ENCODE assay signal across 9 cellular contexts in the genomic region with DNA sequence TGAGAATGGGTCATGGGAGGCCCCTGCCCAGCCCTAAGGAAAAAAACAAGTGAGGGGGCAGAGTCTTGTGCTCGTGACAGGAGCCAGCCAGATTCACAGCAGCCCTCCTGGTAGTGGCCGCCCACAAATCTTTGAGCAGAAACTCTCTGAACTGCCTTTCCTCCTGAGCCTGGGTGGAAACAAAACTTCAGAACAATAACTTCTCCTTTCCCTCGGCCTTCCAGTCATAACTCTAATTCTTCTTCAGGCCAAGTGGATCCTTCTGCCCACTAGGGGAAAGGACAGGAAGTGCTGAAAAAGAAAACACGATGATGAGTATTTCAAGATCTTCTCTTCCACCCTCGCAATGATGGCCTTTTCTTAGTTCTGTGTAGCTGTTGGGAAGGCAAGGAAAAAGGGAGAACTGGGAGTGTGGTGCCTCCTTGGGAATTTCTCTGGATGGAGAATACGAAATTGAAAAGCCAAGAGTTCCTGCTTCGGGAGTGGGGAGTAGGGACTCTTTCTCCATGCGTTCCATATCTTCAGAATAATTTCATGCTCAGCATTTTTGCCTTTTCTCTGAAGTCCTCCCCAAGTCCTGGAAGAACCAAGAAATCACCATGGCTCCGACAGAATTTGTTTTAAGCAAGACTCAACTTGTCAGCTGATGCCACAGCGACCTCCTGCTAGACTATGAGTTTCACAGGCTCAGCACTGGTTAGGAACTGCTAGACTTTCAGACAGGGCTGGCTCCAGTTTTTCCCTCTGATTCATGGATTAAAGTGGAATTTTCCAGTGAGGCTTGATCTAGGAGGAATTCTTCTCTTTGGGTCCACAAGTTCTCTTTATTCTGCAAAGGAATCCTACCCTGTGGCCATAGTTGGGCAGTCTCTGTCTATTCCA.
A peak's percentile ranks its signal among the peaks of the same experiment; 100 is the strongest.
DNase-seq lines count a peak whose midpoint lies in the region; ATAC-seq and TF ChIP-seq lines count a peak whose summit lies in the region.
"Had no signal": no experiment of that assay in that cellular context is flagged by ENCODE, and none has a peak within 500 bp of the region (broad histone marks: within the 10 kb centered on the region; RNA-seq: fewer than 3 reads in every experiment).

No MANE protein-coding gene starts in this region.

- DNase-seq in NOMO-1 treated with dmso at 0.1 percent for 144 hours (lab: John Stamatoyannopoulos, UW; ENCODE audit: unreplicated experiment) (peak; percentile 88), fibroblast of pulmonary artery (ENCODE audit: low read depth) (peak; percentile 20), sigmoid colon (no peak), NCI-H2081 (lab: John Stamatoyannopoulos, UW) (no peak)
- no peak for DNase-seq in stimulated activated CD4-positive, alpha-beta T cell treated with anti-CD3 and anti-CD28 coated beads, Interleukin-4, amount 100 ng/mL, for 4 hours
- DNase-seq: IMR-90 had no signal

- no peaks in the 10 kb centered on the region for H3K36me3 ChIP-seq in sigmoid colon

- WGBS in sigmoid colon, 2 donors: 73 to 76% methylated on average over 10 of the region's 10 CpGs

- no peak for ATAC-seq in HG03521 (IDR thresholded peaks at IDR 0.05; ENCODE audit: unreplicated experiment)
- ATAC-seq in HG02870 (IDR thresholded peaks at IDR 0.05; ENCODE audit: unreplicated experiment): no peak

- TF ChIP-seq POLR2A in sigmoid colon (IDR thresholded peaks at IDR 0.05): no peak

- no peaks in the 10 kb centered on the region for H3K9me3 ChIP-seq in sigmoid colon

- H3K27me3 ChIP-seq in sigmoid colon: no peaks in the 10 kb centered on the region

- peak overlapping the region; percentile 40 to 66 (median 51) for H3K27ac ChIP-seq in sigmoid colon

- TF ChIP-seq EP300 in sigmoid colon (IDR thresholded peaks at IDR 0.05): no peak

- peaks cover 0 to 35% (median 24%) of the 10 kb centered on the region in 4 donors for H3K4me1 ChIP-seq in sigmoid colon

- no peak overlapping the region for H3K4me3 ChIP-seq in GM12875 (ENCODE audit: low read depth, low read length)
- no peak overlapping the region for H3K4me3 ChIP-seq in fibroblast of pulmonary artery (replicated peaks; ENCODE audit: low read depth, low read length)
- no peak overlapping the region for H3K4me3 ChIP-seq in sigmoid colon

- intact Hi-C loops in sigmoid colon (cut with DNase I): no loop called here

- TF ChIP-seq CTCF in GM12875 (IDR thresholded peaks at IDR 0.05; ENCODE audit: borderline replicate concordance, insufficient read depth, low read depth, low read length): peak; percentile 41
- peak; percentile 43 for TF ChIP-seq CTCF in fibroblast of pulmonary artery (IDR thresholded peaks at IDR 0.05; ENCODE audit: low read length, missing control alignments)
- peak in 1 of 4 experiments; percentile 20 for TF ChIP-seq CTCF in sigmoid colon (IDR thresholded peaks at IDR 0.05)

Comparison
In these comparisons a context has a peak if more than half of its experiments do, and no peak if none do; other contexts are left out.
1. DNase-seq: peak in NOMO-1 treated with dmso at 0.1 percent for 144 hours (single experiment) and fibroblast of pulmonary artery (single experiment); none in sigmoid colon (single experiment), stimulated activated CD4-positive, alpha-beta T cell treated with anti-CD3 and anti-CD28 coated beads, Interleukin-4, amount 100 ng/mL, for 4 hours (0 of 2) and NCI-H2081 (0 of 2).